ENCODE assay signal across 17 cellular contexts in the genomic region with DNA sequence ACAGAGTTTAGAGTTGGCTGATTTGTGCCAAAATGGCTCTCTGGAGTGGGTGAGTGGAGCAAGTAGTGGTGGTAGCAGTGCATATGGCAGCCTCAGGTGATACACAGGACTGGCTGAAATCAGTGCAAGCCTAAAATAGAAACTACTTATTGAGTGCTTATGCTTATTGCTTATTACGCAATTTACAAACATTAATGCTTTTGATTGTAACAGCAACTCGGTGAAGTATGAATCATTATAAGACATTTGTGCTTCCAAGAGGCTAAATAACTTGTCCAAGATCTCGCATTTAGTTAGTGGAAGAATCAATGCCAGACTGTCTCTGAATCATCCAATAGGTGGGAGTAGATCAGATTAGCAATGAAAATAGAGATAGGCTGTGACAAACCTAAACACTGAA.
DNase-seq lines count a peak whose midpoint lies in the region; ATAC-seq, FAIRE-seq and TF ChIP-seq lines count a peak whose summit lies in the region.
"Had no signal": no experiment of that assay in that cellular context is flagged by ENCODE, and none has a peak within 500 bp of the region (broad histone marks: within the 10 kb centered on the region; RNA-seq: fewer than 3 reads in every experiment).

No MANE protein-coding gene starts in this region.

- no peaks in the 10 kb centered on the region for H3K9me3 ChIP-seq in left lung
- H3K9me3 ChIP-seq in heart right ventricle, result no peaks in the 10 kb centered on the region
- H3K9me3 ChIP-seq: Caco-2, uterus had no signal

- intact Hi-C loops in left lung (cut with DNase I) (no loop called here), heart right ventricle (cut with DNase I) (no loop called here)

- no peak for TF ChIP-seq CTCF in bronchial epithelial cell (IDR thresholded peaks at IDR 0.05; ENCODE audit: insufficient read depth, low read length, severe bottlenecking)
- no peak for TF ChIP-seq CTCF in left lung (IDR thresholded peaks at IDR 0.05)
- TF ChIP-seq CTCF in heart right ventricle (IDR thresholded peaks at IDR 0.05), result no peak

- DNase-seq in AG08395 (ENCODE audit: low spot score), result peak; percentile 1
- peak; percentile 29 for DNase-seq in LHCN-M2 (ENCODE audit: low read depth)
- DNase-seq in bronchial epithelial cell (ENCODE audit: low read depth), result peak; percentile 88
- DNase-seq in left lung, result no peak
- DNase-seq in heart right ventricle, result no peak
- no peak for DNase-seq in cerebellar nuclear complex (lab: John Stamatoyannopoulos, UW)
- no peak for DNase-seq in DMS79 (lab: John Stamatoyannopoulos, UW)
- DNase-seq: activated CD8-positive, alpha-beta memory T cell treated with anti-CD3 and anti-CD28 coated beads for 24 hours; Caco-2; cortex of kidney; erythroblast; left colon; stimulated activated CD4-positive, alpha-beta T cell treated with anti-CD3 and anti-CD28 coated beads, Interleukin-12 subunit alpha, Interleukin-12 subunit beta, amount 100 ng/mL, for 4 hours; stimulated activated naive CD4-positive, alpha-beta T cell; uterus; WERI-Rb-1 had no signal

- no peaks in the 10 kb centered on the region for H3K27me3 ChIP-seq in bronchial epithelial cell (ENCODE audit: control insufficient read depth, insufficient read depth, low read length)
- H3K27me3 ChIP-seq in left lung, result no peaks in the 10 kb centered on the region
- H3K27me3 ChIP-seq in heart right ventricle, result no peaks in the 10 kb centered on the region
- H3K27me3 ChIP-seq: uterus had no signal

- H3K27ac ChIP-seq in left lung (no peak overlapping the region), heart right ventricle (no peak overlapping the region)
- H3K27ac ChIP-seq: uterus, WERI-Rb-1 had no signal

- H3K36me3 ChIP-seq in bronchial epithelial cell (ENCODE audit: control insufficient read depth, insufficient read depth, low read length), result no peaks in the 10 kb centered on the region
- no peaks in the 10 kb centered on the region for H3K36me3 ChIP-seq in left lung
- no peaks in the 10 kb centered on the region for H3K36me3 ChIP-seq in heart right ventricle
- H3K36me3 ChIP-seq: uterus, WERI-Rb-1 had no signal

- peak; percentile 88 for ATAC-seq in left lung
- no peak for ATAC-seq in heart right ventricle
- ATAC-seq in HG03571 (IDR thresholded peaks at IDR 0.05; ENCODE audit: unreplicated experiment), result no peak
- ATAC-seq: left colon had no signal

- H3K4me1 ChIP-seq in left lung (no peaks in the 10 kb centered on the region), heart right ventricle (no peaks in the 10 kb centered on the region)
- H3K4me1 ChIP-seq: Caco-2, uterus had no signal

- WGBS in heart right ventricle, 2 donors, result 83 to 87% methylated on average over 3 of the region's 3 CpGs

- no peak for FAIRE-seq in bronchial epithelial cell (lab: Jason Lieb, UNC)

- H3K4me3 ChIP-seq in bronchial epithelial cell (ENCODE audit: low read depth, low read length) (no peak overlapping the region), left lung (no peak overlapping the region), heart right ventricle (no peak overlapping the region)
- H3K4me3 ChIP-seq: uterus had no signal

Comparison
In these comparisons a context has a peak if more than half of its experiments do, and no peak if none do; other contexts are left out.
1. DNase-seq: peak in AG08395 (single experiment), LHCN-M2 (single experiment) and bronchial epithelial cell (single experiment); none in left lung (0 of 2), heart right ventricle (0 of 2), cerebellar nuclear complex (0 of 2) and DMS79 (single experiment).